1 cellular context compared by ENCODE assay signal in genomic region chr1:8822383-8823294, GRCh38.
TF ChIP-seq lines count a peak whose summit lies in the region.

No MANE protein-coding gene starts in this region.

TF ChIP-seq in HEK293, 187 proteins besides CTCF, POLR2A, EP300 and RAD21 (continued from another document and continues in another):
- TF ChIP-seq, protein P1, sequence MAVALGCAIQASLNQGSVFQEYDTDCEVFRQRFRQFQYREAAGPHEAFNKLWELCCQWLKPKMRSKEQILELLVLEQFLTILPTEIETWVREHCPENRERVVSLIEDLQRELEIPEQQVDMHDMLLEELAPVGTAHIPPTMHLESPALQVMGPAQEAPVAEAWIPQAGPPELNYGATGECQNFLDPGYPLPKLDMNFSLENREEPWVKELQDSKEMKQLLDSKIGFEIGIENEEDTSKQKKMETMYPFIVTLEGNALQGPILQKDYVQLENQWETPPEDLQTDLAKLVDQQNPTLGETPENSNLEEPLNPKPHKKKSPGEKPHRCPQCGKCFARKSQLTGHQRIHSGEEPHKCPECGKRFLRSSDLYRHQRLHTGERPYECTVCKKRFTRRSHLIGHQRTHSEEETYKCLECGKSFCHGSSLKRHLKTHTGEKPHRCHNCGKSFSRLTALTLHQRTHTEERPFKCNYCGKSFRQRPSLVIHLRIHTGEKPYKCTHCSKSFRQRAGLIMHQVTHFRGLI (tag by site-specific recombination; IDR thresholded peaks at IDR 0.05), result no peak
- TF ChIP-seq ZNF202 (tag by site-specific recombination; IDR thresholded peaks at IDR 0.05; ENCODE audit: borderline replicate concordance) (no peak), ZNF114 (tag by site-specific recombination; IDR thresholded peaks at IDR 0.05) (no peak), RBAK (tag by site-specific recombination; IDR thresholded peaks at IDR 0.05) (no peak), REPIN1 (tag by site-specific recombination; IDR thresholded peaks at IDR 0.05; ENCODE audit: low read depth) (no peak), ZNF585B (tag by site-specific recombination; IDR thresholded peaks at IDR 0.05) (no peak), ZNF549 (tag by site-specific recombination; IDR thresholded peaks at IDR 0.05) (no peak), ZEB2 (tag by site-specific recombination; IDR thresholded peaks at IDR 0.05) (peak; percentile 94), ZNF335 (tag by site-specific recombination; conservative IDR thresholded peaks at IDR 0.05) (peak; percentile 77), ZNF175 (tag by site-specific recombination; IDR thresholded peaks at IDR 0.05) (no peak), ZNF223 (tag by site-specific recombination; IDR thresholded peaks at IDR 0.05) (no peak), ZBTB17 (tag by site-specific recombination; IDR thresholded peaks at IDR 0.05) (peak; percentile 54; the same call in 1 of the 2 replicates), ZIC2 (tag by site-specific recombination; IDR thresholded peaks at IDR 0.05) (peak; percentile 77), GLI2 (tag by site-specific recombination; IDR thresholded peaks at IDR 0.05; ENCODE audit: borderline replicate concordance, low read depth) (peak; percentile 73; the same call in 1 of the 2 replicates), ZNF10 (tag by site-specific recombination; IDR thresholded peaks at IDR 0.05) (peak; percentile 20; the same call in 1 of the 2 replicates), ZNF311 (tag by site-specific recombination; IDR thresholded peaks at IDR 0.05; ENCODE audit: borderline replicate concordance) (no peak), GFI1B (tag by site-specific recombination; IDR thresholded peaks at IDR 0.05) (peak; percentile 90), KLF1 (tag by site-specific recombination; IDR thresholded peaks at IDR 0.05) (peak; percentile 66), ZBTB44 (tag by site-specific recombination; IDR thresholded peaks at IDR 0.05) (peak; percentile 95), PRDM4 (tag by site-specific recombination; IDR thresholded peaks at IDR 0.05) (peak; percentile 87), ZNF391 (tag by site-specific recombination; IDR thresholded peaks at IDR 0.05; ENCODE audit: borderline replicate concordance, low read depth) (no peak), MEIS1 (CRISPR knock-in tag; IDR thresholded peaks at IDR 0.05; ENCODE audit: borderline replicate concordance) (no peak), SCRT1 (tag by site-specific recombination; IDR thresholded peaks at IDR 0.05; ENCODE audit: borderline replicate concordance) (0 out of 2 replicates have a peak, but pooled peaks have one; percentile 4), ZSCAN4 (tag by site-specific recombination; IDR thresholded peaks at IDR 0.05) (no peak), ZNF510 (tag by site-specific recombination; IDR thresholded peaks at IDR 0.05; ENCODE audit: insufficient replicate concordance) (no peak), ZNF639 (tag by site-specific recombination; IDR thresholded peaks at IDR 0.05) (peak; percentile 64; the same call in 1 of the 2 replicates), SP2 (tag by site-specific recombination; IDR thresholded peaks at IDR 0.05) (no peak), ZBTB48 (tag by site-specific recombination; IDR thresholded peaks at IDR 0.05) (no peak), KLF10 (tag by site-specific recombination; IDR thresholded peaks at IDR 0.05) (peak; percentile 85), ZBTB26 (tag by site-specific recombination; optimal IDR thresholded peaks at IDR 0.05) (no peak), ZNF501 (tag by site-specific recombination; IDR thresholded peaks at IDR 0.05) (no peak), INSM2 (tag by site-specific recombination; IDR thresholded peaks at IDR 0.05) (peak; percentile 64), ZNF341 (tag by site-specific recombination; IDR thresholded peaks at IDR 0.05; ENCODE audit: low read depth) (peak; percentile 67), ZNF658 (tag by site-specific recombination; IDR thresholded peaks at IDR 0.05) (no peak), ZSCAN16 (tag by site-specific recombination; IDR thresholded peaks at IDR 0.05) (peak; percentile 75), ZNF354C (tag by site-specific recombination; IDR thresholded peaks at IDR 0.05; ENCODE audit: borderline replicate concordance, low read depth) (no peak), SP3 (tag by site-specific recombination; IDR thresholded peaks at IDR 0.05) (0 out of 2 replicates have a peak, but pooled peaks have one; percentile 17), GLI4 (tag by site-specific recombination; IDR thresholded peaks at IDR 0.05) (no peak), ZBTB20 (tag by site-specific recombination; IDR thresholded peaks at IDR 0.05) (peak; percentile 43)
- TF ChIP-seq, protein P2, sequence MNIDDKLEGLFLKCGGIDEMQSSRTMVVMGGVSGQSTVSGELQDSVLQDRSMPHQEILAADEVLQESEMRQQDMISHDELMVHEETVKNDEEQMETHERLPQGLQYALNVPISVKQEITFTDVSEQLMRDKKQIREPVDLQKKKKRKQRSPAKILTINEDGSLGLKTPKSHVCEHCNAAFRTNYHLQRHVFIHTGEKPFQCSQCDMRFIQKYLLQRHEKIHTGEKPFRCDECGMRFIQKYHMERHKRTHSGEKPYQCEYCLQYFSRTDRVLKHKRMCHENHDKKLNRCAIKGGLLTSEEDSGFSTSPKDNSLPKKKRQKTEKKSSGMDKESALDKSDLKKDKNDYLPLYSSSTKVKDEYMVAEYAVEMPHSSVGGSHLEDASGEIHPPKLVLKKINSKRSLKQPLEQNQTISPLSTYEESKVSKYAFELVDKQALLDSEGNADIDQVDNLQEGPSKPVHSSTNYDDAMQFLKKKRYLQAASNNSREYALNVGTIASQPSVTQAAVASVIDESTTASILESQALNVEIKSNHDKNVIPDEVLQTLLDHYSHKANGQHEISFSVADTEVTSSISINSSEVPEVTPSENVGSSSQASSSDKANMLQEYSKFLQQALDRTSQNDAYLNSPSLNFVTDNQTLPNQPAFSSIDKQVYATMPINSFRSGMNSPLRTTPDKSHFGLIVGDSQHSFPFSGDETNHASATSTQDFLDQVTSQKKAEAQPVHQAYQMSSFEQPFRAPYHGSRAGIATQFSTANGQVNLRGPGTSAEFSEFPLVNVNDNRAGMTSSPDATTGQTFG (tag by site-specific recombination; IDR thresholded peaks at IDR 0.05; ENCODE audit: borderline replicate concordance), result no peak
- TF ChIP-seq, protein P3, sequence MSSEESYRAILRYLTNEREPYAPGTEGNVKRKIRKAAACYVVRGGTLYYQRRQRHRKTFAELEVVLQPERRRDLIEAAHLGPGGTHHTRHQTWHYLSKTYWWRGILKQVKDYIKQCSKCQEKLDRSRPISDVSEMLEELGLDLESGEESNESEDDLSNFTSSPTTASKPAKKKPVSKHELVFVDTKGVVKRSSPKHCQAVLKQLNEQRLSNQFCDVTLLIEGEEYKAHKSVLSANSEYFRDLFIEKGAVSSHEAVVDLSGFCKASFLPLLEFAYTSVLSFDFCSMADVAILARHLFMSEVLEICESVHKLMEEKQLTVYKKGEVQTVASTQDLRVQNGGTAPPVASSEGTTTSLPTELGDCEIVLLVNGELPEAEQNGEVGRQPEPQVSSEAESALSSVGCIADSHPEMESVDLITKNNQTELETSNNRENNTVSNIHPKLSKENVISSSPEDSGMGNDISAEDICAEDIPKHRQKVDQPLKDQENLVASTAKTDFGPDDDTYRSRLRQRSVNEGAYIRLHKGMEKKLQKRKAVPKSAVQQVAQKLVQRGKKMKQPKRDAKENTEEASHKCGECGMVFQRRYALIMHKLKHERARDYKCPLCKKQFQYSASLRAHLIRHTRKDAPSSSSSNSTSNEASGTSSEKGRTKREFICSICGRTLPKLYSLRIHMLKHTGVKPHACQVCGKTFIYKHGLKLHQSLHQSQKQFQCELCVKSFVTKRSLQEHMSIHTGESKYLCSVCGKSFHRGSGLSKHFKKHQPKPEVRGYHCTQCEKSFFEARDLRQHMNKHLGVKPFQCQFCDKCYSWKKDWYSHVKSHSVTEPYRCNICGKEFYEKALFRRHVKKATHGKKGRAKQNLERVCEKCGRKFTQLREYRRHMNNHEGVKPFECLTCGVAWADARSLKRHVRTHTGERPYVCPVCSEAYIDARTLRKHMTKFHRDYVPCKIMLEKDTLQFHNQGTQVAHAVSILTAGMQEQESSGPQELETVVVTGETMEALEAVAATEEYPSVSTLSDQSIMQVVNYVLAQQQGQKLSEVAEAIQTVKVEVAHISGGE (tag by site-specific recombination; conservative IDR thresholded peaks at IDR 0.05; ENCODE audit: low read depth), result peak; percentile 84
- TF ChIP-seq, protein P4, sequence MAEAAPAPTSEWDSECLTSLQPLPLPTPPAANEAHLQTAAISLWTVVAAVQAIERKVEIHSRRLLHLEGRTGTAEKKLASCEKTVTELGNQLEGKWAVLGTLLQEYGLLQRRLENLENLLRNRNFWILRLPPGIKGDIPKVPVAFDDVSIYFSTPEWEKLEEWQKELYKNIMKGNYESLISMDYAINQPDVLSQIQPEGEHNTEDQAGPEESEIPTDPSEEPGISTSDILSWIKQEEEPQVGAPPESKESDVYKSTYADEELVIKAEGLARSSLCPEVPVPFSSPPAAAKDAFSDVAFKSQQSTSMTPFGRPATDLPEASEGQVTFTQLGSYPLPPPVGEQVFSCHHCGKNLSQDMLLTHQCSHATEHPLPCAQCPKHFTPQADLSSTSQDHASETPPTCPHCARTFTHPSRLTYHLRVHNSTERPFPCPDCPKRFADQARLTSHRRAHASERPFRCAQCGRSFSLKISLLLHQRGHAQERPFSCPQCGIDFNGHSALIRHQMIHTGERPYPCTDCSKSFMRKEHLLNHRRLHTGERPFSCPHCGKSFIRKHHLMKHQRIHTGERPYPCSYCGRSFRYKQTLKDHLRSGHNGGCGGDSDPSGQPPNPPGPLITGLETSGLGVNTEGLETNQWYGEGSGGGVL (tag by site-specific recombination; IDR thresholded peaks at IDR 0.05), result peak; percentile 52
